In the genomic region with DNA sequence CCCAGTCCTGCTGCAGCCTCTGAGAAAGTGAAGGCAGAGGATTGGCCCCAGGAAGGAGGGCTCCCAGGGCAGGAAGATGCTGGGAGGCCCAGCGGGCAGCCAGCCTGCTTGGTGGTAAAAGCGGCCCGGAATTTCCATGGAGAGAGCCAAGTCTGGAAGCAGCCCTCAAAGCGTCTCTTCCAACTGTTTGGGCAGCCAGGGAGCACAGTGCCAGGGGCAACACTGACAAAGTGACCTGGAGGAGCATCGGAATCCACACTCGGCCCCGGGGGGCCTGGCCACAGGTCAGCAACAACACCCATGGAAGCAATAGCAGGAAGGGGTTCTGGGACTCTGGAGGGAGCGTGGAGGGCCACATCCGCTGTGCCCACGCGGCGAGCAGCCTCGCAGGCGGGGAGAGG, we compare ENCODE assay signal across 30 cellular contexts.
"Had no signal": no experiment of that assay in that cellular context is flagged by ENCODE, and none has a peak within 500 bp of the region (broad histone marks: within the 10 kb centered on the region; RNA-seq: fewer than 3 reads in every experiment).

No MANE protein-coding gene starts in this region.

- ATAC-seq: esophagus mucosa, gastrocnemius medialis, left lobe of liver, natural killer cell, sciatic nerve had no signal

- H2AFZ ChIP-seq: hepatocyte had no signal

- H3K36me3 ChIP-seq: colonic mucosa, gastrocnemius medialis, heart left ventricle, ovary, suprapubic skin, thyroid gland, uterus had no signal

- H3K4me2 ChIP-seq: hepatocyte, smooth muscle cell had no signal

- H3K79me2 ChIP-seq: hepatocyte had no signal

- H3K4me3 Mint-ChIP-seq: dendritic cell treated with granulocyte-macrophage colony-stimulating factor and Interleukin-4, amounts not matched to agents 40 ng/mL and 50 ng/mL, for 4 days; endodermal cell; natural killer cell; stimulated activated naive CD8-positive, alpha-beta T cell treated with anti-CD3 and anti-CD28 coated beads, Interleukin-15, amount 100 ng/mL, for 72 hours; type B pancreatic cell had no signal

- H3K4me3 ChIP-seq: colonic mucosa, gastrocnemius medialis, heart left ventricle, hepatocyte, ovary, smooth muscle cell, suprapubic skin, thyroid gland, uterus had no signal

- H3K36me3 Mint-ChIP-seq: natural killer cell, type B pancreatic cell had no signal

- H3K27ac Mint-ChIP-seq: dendritic cell treated with granulocyte-macrophage colony-stimulating factor and Interleukin-4, amounts not matched to agents 40 ng/mL and 50 ng/mL, for 4 days; endodermal cell; natural killer cell; stimulated activated naive CD8-positive, alpha-beta T cell treated with anti-CD3 and anti-CD28 coated beads, Interleukin-15, amount 100 ng/mL, for 72 hours; type B pancreatic cell had no signal

- H3K9me3 Mint-ChIP-seq: dendritic cell treated with granulocyte-macrophage colony-stimulating factor and Interleukin-4, amounts not matched to agents 40 ng/mL and 50 ng/mL, for 4 days; natural killer cell had no signal

- H3K27me3 Mint-ChIP-seq: dendritic cell treated with granulocyte-macrophage colony-stimulating factor and Interleukin-4, amounts not matched to agents 40 ng/mL and 50 ng/mL, for 4 days; type B pancreatic cell had no signal

- H3K27ac ChIP-seq: colonic mucosa, epithelial cell of prostate, gastrocnemius medialis, heart left ventricle, hepatocyte, ovary, suprapubic skin, thyroid gland, uterus had no signal

- H3K27me3 ChIP-seq: colonic mucosa, gastrocnemius medialis, heart left ventricle, hepatocyte, ovary, suprapubic skin, thyroid gland, uterus had no signal

- H3K4me1 Mint-ChIP-seq: natural killer cell; stimulated activated naive CD8-positive, alpha-beta T cell treated with anti-CD3 and anti-CD28 coated beads, Interleukin-15, amount 100 ng/mL, for 72 hours had no signal

- DNase-seq: colonic mucosa; effector CD8-positive, alpha-beta T cell; endodermal cell; foreskin fibroblast; gastrocnemius medialis; kidney; mammary epithelial cell; natural killer cell; occipital lobe; ovary; posterior cingulate gyrus; retina; stimulated activated CD4-positive, alpha-beta T cell treated with anti-CD3 and anti-CD28 coated beads, Interleukin-12 subunit alpha, Interleukin-12 subunit beta, amount 100 ng/mL, for 4 hours; stimulated activated CD4-positive, alpha-beta T cell treated with anti-CD3 and anti-CD28 coated beads, Interleukin-1b, Interleukin-23, amount 100 ng/mL, for 48 hours; stimulated activated CD4-positive, alpha-beta T cell treated with anti-CD3 and anti-CD28 coated beads, Interleukin-4, amount 100 ng/mL, for 1 hour; stimulated activated CD8-positive, alpha-beta memory T cell treated with anti-CD3 and anti-CD28 coated beads, Interleukin-4, amount 100 ng/mL, for 48 hours; stimulated activated naive CD4-positive, alpha-beta T cell; stimulated activated naive CD8-positive, alpha-beta T cell treated with anti-CD3 and anti-CD28 coated beads, Interleukin-15, amount 100 ng/mL, for 72 hours; thyroid gland; uterus had no signal

- H3K4me1 ChIP-seq: colonic mucosa, gastrocnemius medialis, heart left ventricle, thyroid gland, uterus had no signal
